In genomic region chrY:2935606-2936521, GRCh38 we compare ENCODE assay signal across 9 cellular contexts. TPM values are rescaled to one million over a fixed set of nuclear protein-coding genes. Genes with fewer than 3 reads are reported as not detected.
A peak's percentile ranks its signal among the peaks of the same experiment; 100 is the strongest.
DNase-seq lines count a peak whose midpoint lies in the region; ATAC-seq and TF ChIP-seq lines count a peak whose summit lies in the region.
"Had no signal": no experiment of that assay in that cellular context is flagged by ENCODE, and none has a peak within 500 bp of the region (broad histone marks: within the 10 kb centered on the region; RNA-seq: fewer than 3 reads in every experiment).

No MANE protein-coding gene starts in this region.

- DNase-seq in GM13976 (ENCODE audit: low spot score) = peak; percentile 60
- DNase-seq in HK-2 (ENCODE audit: unreplicated experiment) = peak; percentile 11
- DNase-seq in activated CD4-positive, alpha-beta T cell treated with anti-CD3 and anti-CD28 coated beads for 36 hours = peak; percentile 92
- DNase-seq in fibroblast of villous mesenchyme (ENCODE audit: low read depth) = peak; percentile 88
- peak; percentile 65 to 77 for DNase-seq in stimulated activated CD4-positive, alpha-beta T cell treated with anti-CD3 and anti-CD28 coated beads, Interleukin-12 subunit alpha, Interleukin-12 subunit beta, amount 100 ng/mL, for 24 hours (ENCODE audit: low read depth in 2 of 2)
- no peak for DNase-seq in H9

- no peak overlapping the region for H2AK5ac ChIP-seq in H9 (ENCODE audit: insufficient read length, low read length)

- H3K18ac ChIP-seq in H9 (ENCODE audit: insufficient read length, low read depth, low read length) = no peak overlapping the region

- H3T11ph ChIP-seq in H9 (ENCODE audit: low read length) = no peak overlapping the region

- POLR2A ChIA-PET in activated CD4-positive, alpha-beta T cell treated with anti-CD3 and anti-CD28 coated beads for 36 hours (lab: Charles Lee) = interaction anchor here (0.7 to 1.3 kb wide), 2 partner anchors 23 to 92 kb away, joined by 3 read pairs; no protein-coding TSS in a partner anchor

- H4K5ac ChIP-seq in H9 (ENCODE audit: insufficient read length, low read depth, low read length) = no peak overlapping the region

- peak; percentile 87 for ATAC-seq in activated CD4-positive, alpha-beta T cell treated with anti-CD3 and anti-CD28 coated beads for 36 hours
- ATAC-seq in GM18858 (IDR thresholded peaks at IDR 0.05; ENCODE audit: unreplicated experiment) = no peak
- no peak for ATAC-seq in GM21825 (IDR thresholded peaks at IDR 0.05; ENCODE audit: unreplicated experiment)
- ATAC-seq: Panc1 had no signal

- WGBS in H9 (ENCODE audit: extremely low coverage, insufficient read length, low lambda C conversion rate) = no CpG with 5 or more reads among the region's 74 CpGs

- H3K9ac ChIP-seq in H9 (ENCODE audit: extremely low read depth, insufficient read length, low read length) = no peak overlapping the region

- H3K27me3 ChIP-seq in H9 (ENCODE audit: insufficient read depth, low read length) = no peaks in the 10 kb centered on the region

- H3K56ac ChIP-seq in H9 (ENCODE audit: insufficient read length, low read depth, low read length) = no peak overlapping the region

- TF ChIP-seq CTCF in GM13976 (IDR thresholded peaks at IDR 0.05; ENCODE audit: borderline replicate concordance, control extremely low read depth, extremely low read depth, insufficient read depth, missing control alignments) = no peak
- peak; percentile 47 for TF ChIP-seq CTCF in fibroblast of villous mesenchyme (IDR thresholded peaks at IDR 0.05; ENCODE audit: insufficient read depth, low read depth, low read length)
- TF ChIP-seq CTCF in H9 (conservative IDR thresholded peaks at IDR 0.05) = no peak

- H3K4me1 ChIP-seq in H9 (ENCODE audit: insufficient read depth, low read length) = no peaks in the 10 kb centered on the region

- H3K27ac Mint-ChIP-seq in activated CD4-positive, alpha-beta T cell treated with anti-CD3 and anti-CD28 coated beads for 36 hours = peak overlapping the region; percentile 97
- H3K27ac Mint-ChIP-seq in H9 = no peak overlapping the region

- no peak overlapping the region for H2BK20ac ChIP-seq in H9 (ENCODE audit: low read depth, low read length, poor library complexity, severe bottlenecking)

- no peaks in the 10 kb centered on the region for H3K23me2 ChIP-seq in H9 (ENCODE audit: insufficient read length, low read depth, low read length, poor library complexity, severe bottlenecking)

- H4K91ac ChIP-seq in H9 (ENCODE audit: insufficient read length, low read depth, low read length) = no peak overlapping the region

- H4K20me1 ChIP-seq in H9 (ENCODE audit: control insufficient read depth, insufficient read depth, insufficient read length) = no peaks in the 10 kb centered on the region

- no peak overlapping the region for H2BK120ac ChIP-seq in H9 (ENCODE audit: low read depth, low read length, poor library complexity, severe bottlenecking)

- H4K8ac ChIP-seq in H9 (replicated peaks; ENCODE audit: insufficient read length, low read depth, low read length) = no peak overlapping the region

- H2AFZ ChIP-seq in H9 (ENCODE audit: low read length) = no peak overlapping the region

- no peak overlapping the region for H3K27ac ChIP-seq in H9 (ENCODE audit: insufficient read length, low read depth, low read length)

- no peaks in the 10 kb centered on the region for H3K79me1 ChIP-seq in H9 (ENCODE audit: insufficient read depth, low read depth, low read length, poor library complexity, severe bottlenecking)

- no peak overlapping the region for H3K4me2 ChIP-seq in H9 (ENCODE audit: insufficient read depth, insufficient read length, low read length)

- H3K4ac ChIP-seq in H9 (ENCODE audit: low read depth, low read length) = no peak overlapping the region

- H3K4me3 Mint-ChIP-seq in activated CD4-positive, alpha-beta T cell treated with anti-CD3 and anti-CD28 coated beads for 36 hours = peak overlapping the region; percentile 86
- no peak overlapping the region for H3K4me3 Mint-ChIP-seq in H9

- in situ Hi-C loops in GM13976 (cut with MboI; ENCODE audit: low sequenced_read_pairs, unreplicated experiment) = no loop called here

- H2BK15ac ChIP-seq in H9 (ENCODE audit: low read depth, low read length) = no peak overlapping the region

- H3K9me3 Mint-ChIP-seq in activated CD4-positive, alpha-beta T cell treated with anti-CD3 and anti-CD28 coated beads for 36 hours (ENCODE audit: low read depth) = no peaks in the 10 kb centered on the region
- no peaks in the 10 kb centered on the region for H3K9me3 Mint-ChIP-seq in H9

- intact Hi-C loops in activated CD4-positive, alpha-beta T cell treated with anti-CD3 and anti-CD28 coated beads for 36 hours (cut with DNase I, micrococcal nuclease) = loop anchor here (1.0 to 5.0 kb wide), 7 partner anchors 23 to 95 kb away; partner anchors contain the start of gene RPS4Y1 (in 2 of the 2)

- H3K79me2 ChIP-seq in H9 (ENCODE audit: insufficient read depth, low read length) = no peaks in the 10 kb centered on the region

- no peak overlapping the region for H3K14ac ChIP-seq in H9 (ENCODE audit: insufficient read depth, low read length)

- H3K4me3 ChIP-seq in fibroblast of villous mesenchyme (ENCODE audit: low read depth, low read length) = peak overlapping the region; percentile 63

- no peak overlapping the region for H2BK5ac ChIP-seq in H9 (ENCODE audit: insufficient read length, low read length)

- no peaks in the 10 kb centered on the region for H3K27me3 Mint-ChIP-seq in activated CD4-positive, alpha-beta T cell treated with anti-CD3 and anti-CD28 coated beads for 36 hours
- no peaks in the 10 kb centered on the region for H3K27me3 Mint-ChIP-seq in H9 (ENCODE audit: low read depth)

- no peaks in the 10 kb centered on the region for H3K9me3 ChIP-seq in H9 (ENCODE audit: control insufficient read depth, low read depth, low read length)

- H3K4me1 Mint-ChIP-seq in activated CD4-positive, alpha-beta T cell treated with anti-CD3 and anti-CD28 coated beads for 36 hours = peaks cover 27% of the 10 kb centered on the region
- no peaks in the 10 kb centered on the region for H3K4me1 Mint-ChIP-seq in H9

- no peak overlapping the region for H2BK12ac ChIP-seq in H9 (ENCODE audit: insufficient read length, low read depth, low read length)

- CTCF ChIA-PET in activated CD4-positive, alpha-beta T cell treated with anti-CD3 and anti-CD28 coated beads for 36 hours (lab: Charles Lee) = interaction anchor here (1.0 to 1.4 kb wide), 2 partner anchors 14 to 15 kb away, joined by 3 read pairs; no protein-coding TSS in a partner anchor

- no peak overlapping the region for H3K23ac ChIP-seq in H9 (ENCODE audit: insufficient read length, low read depth, low read length)

- H3K36me3 Mint-ChIP-seq in activated CD4-positive, alpha-beta T cell treated with anti-CD3 and anti-CD28 coated beads for 36 hours (ENCODE audit: low read depth) = peaks cover 16% of the 10 kb centered on the region
- no peaks in the 10 kb centered on the region for H3K36me3 Mint-ChIP-seq in H9 (ENCODE audit: insufficient read depth in 1 of 3, low read depth in 3 of 3)

RNA-seq across cellular contexts. Expression of gene ZFY, which starts 0.7 kb away (rescaled TPM):
- total RNA-seq in activated CD4-positive, alpha-beta T cell treated with anti-CD3 and anti-CD28 coated beads for 36 hours = 10 to 100 TPM; 12.4 to 16.6 TPM
- 1.7 TPM in 1 of 2 replicates, not detected in the other for total RNA-seq in fibroblast of villous mesenchyme
- total RNA-seq in H9 (2021) = not detected in 2 replicates
